Comparison of ENCODE assay signal across 9 cellular contexts in genomic region chr13:110109910-110110309, GRCh38.
A peak's percentile ranks its signal among the peaks of the same experiment; 100 is the strongest.
DNase-seq lines count a peak whose midpoint lies in the region; ATAC-seq and TF ChIP-seq lines count a peak whose summit lies in the region.
"Had no signal": no experiment of that assay in that cellular context is flagged by ENCODE, and none has a peak within 500 bp of the region (broad histone marks: within the 10 kb centered on the region; RNA-seq: fewer than 3 reads in every experiment).

No MANE protein-coding gene starts in this region.

- TF ChIP-seq RAD21 in IMR-90 (IDR thresholded peaks at IDR 0.05; ENCODE audit: low read length): 0 out of 2 replicates have a peak, but pooled peaks have one; percentile 23

- H3K36me3 ChIP-seq in IMR-90 (ENCODE audit: control insufficient read depth, insufficient read depth, low read length) (no peaks in the 10 kb centered on the region), tibial artery (no peaks in the 10 kb centered on the region)

- peak overlapping the region; percentile 81 for H2BK120ac ChIP-seq in IMR-90 (ENCODE audit: low read depth, low read length)

- H3K18ac ChIP-seq in IMR-90 (ENCODE audit: low read depth, low read length): no peak overlapping the region

- H3K23ac ChIP-seq in IMR-90 (ENCODE audit: low read depth, low read length): no peak overlapping the region

- H3K9me3 ChIP-seq in IMR-90 (ENCODE audit: control insufficient read depth, insufficient read depth, low read length): no peaks in the 10 kb centered on the region
- H3K9me3 ChIP-seq in tibial artery: no peaks in the 10 kb centered on the region

- peaks cover 5% of the 10 kb centered on the region; the same call in 1 of the 2 replicates for H4K20me1 ChIP-seq in IMR-90 (ENCODE audit: insufficient read depth, low read length)

- CTCF ChIA-PET in IMR-90 (lab: Yijun Ruan, JAX): interaction anchor here (0.8 to 1.2 kb wide), 2 partner anchors 456 to 964 kb away, joined by 3 to 4 read pairs; no protein-coding TSS in a partner anchor

- peak overlapping the region; percentile 36; the same call in 1 of the 2 replicates for H3K14ac ChIP-seq in IMR-90 (replicated peaks; ENCODE audit: low read depth, low read length)

- peak overlapping the region; percentile 1; the same call in 1 of the 2 replicates for H3K4me2 ChIP-seq in IMR-90 (ENCODE audit: low read depth, low read length)

- peaks cover 0 to 4% of the 10 kb centered on the region in 2 experiments; a peak in 1 of 4 replicates for H3K79me1 ChIP-seq in IMR-90 (ENCODE audit: low read depth in 1 of 2, low read length in 2 of 2)

- no peak overlapping the region for H3K9ac ChIP-seq in IMR-90 (ENCODE audit: low read depth, low read length)

- H4K5ac ChIP-seq in IMR-90 (ENCODE audit: low read depth, low read length): no peak overlapping the region

- H4K91ac ChIP-seq in IMR-90 (ENCODE audit: insufficient read depth, low read depth, low read length): no peak overlapping the region; the same call in 1 of the 2 replicates

- peak overlapping the region; percentile 71 for H2BK20ac ChIP-seq in IMR-90 (ENCODE audit: low read depth, low read length)

- intact Hi-C loops in IMR-90 (cut with micrococcal nuclease) (loop anchor here (1.0 to 10.0 kb wide), 9 partner anchors 93 to 1193 kb away; partner anchors contain the start of gene IRS2), left colon (cut with DNase I, micrococcal nuclease) (loop anchor here in 1 of 2 donors (10.0 kb wide), 1 partner anchor 315 kb away; no protein-coding TSS in a partner anchor), tibial artery (cut with DNase I; ENCODE audit: low total_unique reads) (loop anchor here (5.0 kb wide), 2 partner anchors 328 to 1148 kb away; no protein-coding TSS in a partner anchor)

- POLR2A ChIA-PET in IMR-90 (lab: Charles Lee; ENCODE audit: unreplicated experiment): interaction anchor here (0.5 to 0.6 kb wide), 2 partner anchors 11 to 335 kb away, joined by 3 to 11 read pairs; no protein-coding TSS in a partner anchor

- DNase-seq in IMR-90: peak; percentile 95
- DNase-seq in left colon: peak; percentile 34 to 62
- peak; percentile 79 to 92 for DNase-seq in tibial artery
- no peak for DNase-seq in LoVo (ENCODE audit: low spot score)
- DNase-seq in retina: no peak
- DNase-seq: activated CD8-positive, alpha-beta memory T cell treated with anti-CD3 and anti-CD28 coated beads, Interleukin-2, amount 10 ng/mL, durations not matched to agents 7 days and 5 days had no signal

- H3K4me3 ChIP-seq in IMR-90 (ENCODE audit: insufficient read depth, low read depth, low read length) (no peak overlapping the region), tibial artery (no peak overlapping the region)

- WGBS in IMR-90 (ENCODE audit: extremely low coverage in 2 of 2, insufficient read length in 1 of 2), 2 experiments: 21% methylated on average over 8 of the region's 15 CpGs; no CpG with 5 or more reads in 1 of the 2 experiments

- dilution Hi-C loops in IMR-90 (cut with HindIII; ENCODE audit: low sequenced_read_pairs, unreplicated experiment): loop anchor here (25.0 kb wide), 1 partner anchor 323 kb away; the partner anchor contains the start of gene IRS2

- ATAC-seq in IMR-90 (ENCODE audit: low read depth) (peak; percentile 86), left colon (peak; percentile 36), HG02870 (IDR thresholded peaks at IDR 0.05; ENCODE audit: unreplicated experiment) (no peak), HG02840 (IDR thresholded peaks at IDR 0.05; ENCODE audit: low FRiP score, unreplicated experiment) (no peak)
- ATAC-seq: activated CD8-positive, alpha-beta memory T cell treated with anti-CD3 and anti-CD28 coated beads, Interleukin-2, amount 10 ng/mL, durations not matched to agents 7 days and 5 days had no signal

- H3K9me1 ChIP-seq in IMR-90 (ENCODE audit: insufficient read depth, low read length): peaks cover 26% of the 10 kb centered on the region

- peak overlapping the region; percentile 79 for H2AK9ac ChIP-seq in IMR-90 (replicated peaks; ENCODE audit: low read depth, low read length, poor library complexity)

- peak overlapping the region; percentile 43 for H2BK5ac ChIP-seq in IMR-90 (ENCODE audit: low read depth, low read length, poor library complexity, severe bottlenecking)

- H2AFZ ChIP-seq in IMR-90 (replicated peaks; ENCODE audit: low read length, poor library complexity): peak overlapping the region; percentile 88

- no peak for TF ChIP-seq POLR2A in IMR-90 (IDR thresholded peaks at IDR 0.05; ENCODE audit: low read depth, low read length)

- H4K8ac ChIP-seq in IMR-90 (ENCODE audit: low read depth in 2 of 2, low read length in 2 of 2): peak overlapping the region in 1 of 2 experiments; percentile 51; a peak in 2 of 4 replicates

- in situ Hi-C loops in IMR-90 (cut with MboI; ENCODE audit: low sequenced_read_pairs): loop anchor here (5.0 to 25.0 kb wide), 4 partner anchors 323 to 1148 kb away; partner anchors contain the start of gene IRS2

- TF ChIP-seq CTCF in IMR-90 (conservative IDR thresholded peaks at IDR 0.05; ENCODE audit: low read depth, low read length) (no peak), tibial artery (IDR thresholded peaks at IDR 0.05) (no peak)

- H2BK15ac ChIP-seq in IMR-90 (ENCODE audit: low read depth, low read length): 0 out of 3 replicates have a peak overlapping the region, but pooled peaks have one; percentile 1

- 0 out of 2 replicates have a peak overlapping the region, but pooled peaks have one; percentile 52 for H3K56ac ChIP-seq in IMR-90 (ENCODE audit: extremely low read depth, insufficient read depth, low read length)

- H2AK5ac ChIP-seq in IMR-90 (ENCODE audit: low read depth, low read length): 0 out of 2 replicates have a peak overlapping the region, but pooled peaks have one; percentile 20

- no peaks in the 10 kb centered on the region for H3K27me3 ChIP-seq in IMR-90 (ENCODE audit: control insufficient read depth, insufficient read depth, low read length)
- H3K27me3 ChIP-seq in tibial artery: no peaks in the 10 kb centered on the region

- H3K27ac ChIP-seq in IMR-90 (ENCODE audit: insufficient read depth, low read length): no peak overlapping the region
- H3K27ac ChIP-seq in cingulate gyrus (ENCODE audit: low read depth, low read length): peak overlapping the region; percentile 13
- H3K27ac ChIP-seq in tibial artery: peak overlapping the region; percentile 69 to 73

- H3K4me1 ChIP-seq in IMR-90 (ENCODE audit: control insufficient read depth, insufficient read depth, low read length) (peaks cover 29% of the 10 kb centered on the region), tibial artery (peaks cover 0 to 44% (median 23%) of the 10 kb centered on the region in 4 donors)

- BruUV-seq in IMR-90 (replicated peaks; lab: Mats Ljungman, UMichigan): no TSS peak

- H3K4ac ChIP-seq in IMR-90 (ENCODE audit: low read depth, low read length): peak overlapping the region; percentile 70

TF ChIP-seq in IMR-90, 13 proteins besides CTCF, POLR2A, EP300 and RAD21:
- TF ChIP-seq FOS (IDR thresholded peaks at IDR 0.05; ENCODE audit: low read depth, low read length) (peak; percentile 68), RCOR1 (IDR thresholded peaks at IDR 0.05; ENCODE audit: insufficient replicate concordance, low read length) (peak; percentile 25), CEBPB (IDR thresholded peaks at IDR 0.05; ENCODE audit: low read depth, low read length) (no peak), MXI1 (IDR thresholded peaks at IDR 0.05; ENCODE audit: borderline replicate concordance, low read depth, low read length) (peak; percentile 88; the same call in 1 of the 2 replicates), MAFK (IDR thresholded peaks at IDR 0.05; ENCODE audit: low read depth, low read length) (peak; percentile 54), BHLHE40 (IDR thresholded peaks at IDR 0.05; ENCODE audit: low read depth, low read length) (peak; percentile 51), SMC3 (IDR thresholded peaks at IDR 0.05; ENCODE audit: low read depth, low read length) (no peak), MAZ (IDR thresholded peaks at IDR 0.05; ENCODE audit: borderline replicate concordance, low read depth, low read length) (peak; percentile 80), USF2 (IDR thresholded peaks at IDR 0.05; ENCODE audit: low read depth, low read length) (peak; percentile 90), CHD1 (IDR thresholded peaks at IDR 0.05; ENCODE audit: low read depth, low read length) (no peak), NFE2L2 (IDR thresholded peaks at IDR 0.05; ENCODE audit: low read depth, low read length) (peak; percentile 44; the same call in 1 of the 2 replicates), RFX5 (IDR thresholded peaks at IDR 0.05; ENCODE audit: low read depth, low read length) (no peak)
- TF ChIP-seq, protein P1, sequence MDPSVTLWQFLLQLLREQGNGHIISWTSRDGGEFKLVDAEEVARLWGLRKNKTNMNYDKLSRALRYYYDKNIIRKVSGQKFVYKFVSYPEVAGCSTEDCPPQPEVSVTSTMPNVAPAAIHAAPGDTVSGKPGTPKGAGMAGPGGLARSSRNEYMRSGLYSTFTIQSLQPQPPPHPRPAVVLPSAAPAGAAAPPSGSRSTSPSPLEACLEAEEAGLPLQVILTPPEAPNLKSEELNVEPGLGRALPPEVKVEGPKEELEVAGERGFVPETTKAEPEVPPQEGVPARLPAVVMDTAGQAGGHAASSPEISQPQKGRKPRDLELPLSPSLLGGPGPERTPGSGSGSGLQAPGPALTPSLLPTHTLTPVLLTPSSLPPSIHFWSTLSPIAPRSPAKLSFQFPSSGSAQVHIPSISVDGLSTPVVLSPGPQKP (IDR thresholded peaks at IDR 0.05; ENCODE audit: borderline replicate concordance, low read depth, low read length): no peak

Comparison
In these comparisons a context has a peak if more than half of its experiments do, and no peak if none do; other contexts are left out.
1. ATAC-seq: peak in IMR-90 (single experiment) and left colon (single experiment); none in HG02870 (single experiment) and HG02840 (single experiment).
2. DNase-seq: peak in IMR-90 (single experiment), left colon (2 of 2) and tibial artery (2 of 2); none in LoVo (single experiment) and retina (single experiment).